In the genomic region with DNA sequence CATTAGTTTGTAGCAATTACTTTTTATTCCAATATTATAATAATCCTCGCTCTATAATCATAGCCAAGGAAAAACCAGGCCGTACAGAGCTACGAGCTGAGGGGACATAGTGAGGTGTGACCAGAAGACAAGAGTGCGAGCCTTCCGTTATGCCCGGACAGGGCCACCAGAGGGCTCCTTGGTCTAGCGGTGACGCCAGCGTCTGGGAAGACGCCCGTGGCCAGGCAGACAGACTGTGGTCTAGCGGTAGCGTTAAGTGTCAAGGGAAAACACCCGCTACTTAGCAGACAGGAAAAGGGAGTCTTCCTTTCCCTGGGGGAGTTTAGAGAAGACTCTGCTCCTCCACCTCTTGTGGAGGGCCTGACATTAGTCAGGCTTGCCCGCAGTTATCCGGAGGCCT, we compare ENCODE assay signal across 13 cellular contexts. TPM values are rescaled to one million over a fixed set of nuclear protein-coding genes. Genes with fewer than 3 reads are reported as not detected.
DNase-seq lines count a peak whose midpoint lies in the region; ATAC-seq, FAIRE-seq and TF ChIP-seq lines count a peak whose summit lies in the region.
"Not testable (repeated sequence)": the region's sequence is repeated elsewhere in the genome, so short reads cannot be mapped to it uniquely, and the experiment has no call there.
"Had no signal": no experiment of that assay in that cellular context is flagged by ENCODE, and none has a peak within 500 bp of the region (broad histone marks: within the 10 kb centered on the region; RNA-seq: fewer than 3 reads in every experiment).

No MANE protein-coding gene starts in this region.

- H3K36me3 Mint-ChIP-seq in neural progenitor cell = not testable (repeated sequence)

- H3K4me2 ChIP-seq in PC-3 (ENCODE audit: low read length); neural progenitor cell: not testable (repeated sequence)

- H3K79me2 ChIP-seq in PC-3 (ENCODE audit: low read length); neural progenitor cell (ENCODE audit: low read depth): not testable (repeated sequence)

- not testable (repeated sequence) for ATAC-seq in PC-3

- not testable (repeated sequence) for H4K20me1 ChIP-seq in PC-3 (ENCODE audit: low read length); neural progenitor cell (ENCODE audit: low read depth)

- TF ChIP-seq CTCF in D721Med (IDR thresholded peaks at IDR 0.05; ENCODE audit: insufficient read depth, missing control alignments) (peak; percentile 13), GM13977 (IDR thresholded peaks at IDR 0.05; ENCODE audit: extremely low read depth, insufficient read depth, missing control alignments) (peak; percentile 58), LNCaP clone FGC (IDR thresholded peaks at IDR 0.05; ENCODE audit: control insufficient read depth, extremely low read depth, insufficient read depth) (peak; percentile 64), PC-3 (conservative IDR thresholded peaks at IDR 0.05; ENCODE audit: low read depth, low read length) (0 out of 2 replicates have a peak, but pooled peaks have one; percentile 16), fibroblast of the aortic adventitia (IDR thresholded peaks at IDR 0.05; ENCODE audit: insufficient read depth, low read length) (peak; percentile 22), neural progenitor cell (IDR thresholded peaks at IDR 0.05) (peak; percentile 46)

- H3K4me3 Mint-ChIP-seq in neural progenitor cell = not testable (repeated sequence)

- in situ Hi-C loops in GM13977 (cut with MboI; ENCODE audit: low pct_unique_long_range_greater_than_20kb, low sequenced_read_pairs, unreplicated experiment) = loop anchor here (25.0 kb wide), 1 partner anchor 324 kb away; no protein-coding TSS in a partner anchor

- H3K27me3 Mint-ChIP-seq in neural progenitor cell (ENCODE audit: insufficient read depth, low read depth) = not testable (repeated sequence)

- intact Hi-C loops in PC-3 (cut with micrococcal nuclease) = not testable (repeated sequence)

- not testable (repeated sequence) for H3K4me3 ChIP-seq in LNCaP clone FGC (ENCODE audit: low read depth, low read length); PC-3 (ENCODE audit: low read length); fibroblast of the aortic adventitia (ENCODE audit: low read depth, low read length); neural progenitor cell

- H3K9me3 ChIP-seq in PC-3 (ENCODE audit: low read length); neural progenitor cell (ENCODE audit: low read depth): not testable (repeated sequence)

- not testable (repeated sequence) for H3K27ac ChIP-seq in PC-3 (ENCODE audit: low read length); neural progenitor cell

- H3K27me3 ChIP-seq in PC-3 (ENCODE audit: low read length) = peaks cover 58% of the 10 kb centered on the region
- not testable (repeated sequence) for H3K27me3 ChIP-seq in neural progenitor cell

- not testable (repeated sequence) for H3K4me1 ChIP-seq in PC-3 (ENCODE audit: insufficient read depth, low read length); neural progenitor cell

- POLR2A ChIA-PET in PC-3 (lab: Charles Lee; ENCODE audit: unreplicated experiment) = not testable (repeated sequence)

- H2AFZ ChIP-seq in PC-3 (ENCODE audit: low read length); neural progenitor cell (replicated peaks): not testable (repeated sequence)

- not testable (repeated sequence) for H3F3A ChIP-seq in PC-3 (ENCODE audit: low read length, unreplicated experiment); neural progenitor cell (ENCODE audit: low read depth)

- not testable (repeated sequence) for H3K27ac Mint-ChIP-seq in neural progenitor cell

- not testable (repeated sequence) for DNase-seq in D721Med (ENCODE audit: insufficient read length, low spot score); GM13977 (ENCODE audit: low spot score); LNCaP clone FGC (ENCODE audit: low read depth); PC-3; fibroblast of the aortic adventitia (ENCODE audit: low read depth); neural progenitor cell (ENCODE audit: low spot score)
- DNase-seq in activated CD4-positive, alpha-beta T cell treated with anti-CD3 and anti-CD28 coated beads for 48 hours = peak; percentile 10

- not testable (repeated sequence) for H3K9me3 Mint-ChIP-seq in neural progenitor cell

- H3K4me1 Mint-ChIP-seq in neural progenitor cell = not testable (repeated sequence)

- CTCF ChIA-PET in PC-3 (lab: Charles Lee) = not testable (repeated sequence)

- not testable (repeated sequence) for FAIRE-seq in D721Med (lab: Jason Lieb, UNC)

- not testable (repeated sequence) for BruUV-seq in PC-3 (replicated peaks; lab: Mats Ljungman, UMichigan)

- H3K9me2 ChIP-seq in PC-3 (replicated peaks; ENCODE audit: low read length) = not testable (repeated sequence)

- not testable (repeated sequence) for H3K36me3 ChIP-seq in PC-3 (ENCODE audit: low read depth, low read length); neural progenitor cell

- H3K9ac ChIP-seq in PC-3 (ENCODE audit: low read length); neural progenitor cell: not testable (repeated sequence)

RNA-seq across cellular contexts. Expression of a gene that starts 2.9 kb away (rescaled TPM):
- total RNA-seq in PC-3 (2014; rRNA removed) (not detected in 2 replicates), fibroblast of the aortic adventitia (ENCODE audit: low replicate concordance) (not detected in 2 replicates), neural progenitor cell (ENCODE audit: low replicate concordance) (not detected in 2 replicates)
- total RNA-seq: activated CD4-positive, alpha-beta T cell treated with anti-CD3 and anti-CD28 coated beads, Interleukin-2, amount 10 ng/mL, durations not matched to agents 24 days and 14 days; activated naive CD4-positive, alpha-beta T cell treated with anti-CD3 and anti-CD28 coated beads, Interleukin-2, amount 50 U/mL, for 72 hours; ascending aorta; G401; GM23248; mesothelial cell of epicardium had no signal

RNA-seq across cellular contexts. Expression of a gene that starts 24.5 kb away (rescaled TPM):
- total RNA-seq in PC-3 (2014; rRNA removed) = not detected in 2 replicates
- total RNA-seq in fibroblast of the aortic adventitia (ENCODE audit: low replicate concordance) = not detected in 2 replicates
- total RNA-seq in neural progenitor cell (ENCODE audit: low replicate concordance) = 0.19 TPM in 2 replicates
- total RNA-seq: activated CD4-positive, alpha-beta T cell treated with anti-CD3 and anti-CD28 coated beads, Interleukin-2, amount 10 ng/mL, durations not matched to agents 24 days and 14 days; activated naive CD4-positive, alpha-beta T cell treated with anti-CD3 and anti-CD28 coated beads, Interleukin-2, amount 50 U/mL, for 72 hours; ascending aorta; G401; GM23248; mesothelial cell of epicardium had no signal

Comparison
In these comparisons a context has a peak if more than half of its experiments do, and no peak if none do; other contexts are left out.
1. CTCF ChIP-seq: peak in every context shown above with its lines; median percentile 64 in LNCaP clone FGC; 58 in GM13977; 46 in neural progenitor cell; 22 in fibroblast of the aortic adventitia; 16 in PC-3; 13 in D721Med.